ENCODE assay signal across 9 cellular contexts in genomic region chr1:72557446-72558049, GRCh38.
DNase-seq lines count a peak whose midpoint lies in the region; ATAC-seq and TF ChIP-seq lines count a peak whose summit lies in the region.
"Had no signal": no experiment of that assay in that cellular context is flagged by ENCODE, and none has a peak within 500 bp of the region (broad histone marks: within the 10 kb centered on the region; RNA-seq: fewer than 3 reads in every experiment).

No MANE protein-coding gene starts in this region.

- no peak overlapping the region for H3K27ac ChIP-seq in gastroesophageal sphincter

- H3K27me3 ChIP-seq in gastroesophageal sphincter = no peaks in the 10 kb centered on the region

- no peaks in the 10 kb centered on the region for H3K27me3 Mint-ChIP-seq in Calu3 (ENCODE audit: unreplicated experiment)
- H3K27me3 Mint-ChIP-seq: stimulated activated naive CD8-positive, alpha-beta T cell treated with anti-CD3 and anti-CD28 coated beads, Interleukin-15, Interleukin-2, amounts not matched to agents 100 ng/mL and 50 ng/mL, for 24 hours had no signal

- peaks cover 7% of the 10 kb centered on the region for H3K4me1 Mint-ChIP-seq in Calu3 (ENCODE audit: low read depth, unreplicated experiment)

- no peaks in the 10 kb centered on the region for H3K4me1 ChIP-seq in gastroesophageal sphincter

- intact Hi-C loops in Calu3 (cut with micrococcal nuclease; ENCODE audit: unreplicated experiment) = no loop called here

- DNase-seq in Calu3 = peak; percentile 36
- DNase-seq in HuH-7.5 (ENCODE audit: low spot score) = peak; percentile 1
- peak; percentile 20 for DNase-seq in astrocyte of the hippocampus (ENCODE audit: low read depth, low spot score)
- DNase-seq in medulla oblongata (ENCODE audit: extremely low spot score) = peak; percentile 38
- DNase-seq in GM10248 (ENCODE audit: extremely low spot score) = no peak

- BruUV-seq in Calu3 (replicated peaks; lab: Mats Ljungman, UMichigan) = no TSS peak

- H3K9me3 Mint-ChIP-seq in Calu3 (ENCODE audit: low read depth, unreplicated experiment) = peaks cover 6% of the 10 kb centered on the region
- H3K9me3 Mint-ChIP-seq: stimulated activated naive CD8-positive, alpha-beta T cell treated with anti-CD3 and anti-CD28 coated beads, Interleukin-15, Interleukin-2, amounts not matched to agents 100 ng/mL and 50 ng/mL, for 24 hours had no signal

- no peak overlapping the region for H3K4me3 Mint-ChIP-seq in Calu3 (ENCODE audit: low read depth, unreplicated experiment)
- H3K4me3 Mint-ChIP-seq: stimulated activated naive CD8-positive, alpha-beta T cell treated with anti-CD3 and anti-CD28 coated beads, Interleukin-15, Interleukin-2, amounts not matched to agents 100 ng/mL and 50 ng/mL, for 24 hours had no signal

- no peaks in the 10 kb centered on the region for H3K36me3 Mint-ChIP-seq in Calu3 (ENCODE audit: insufficient read depth, unreplicated experiment)

- no peaks in the 10 kb centered on the region for H3K9me3 ChIP-seq in gastroesophageal sphincter

- POLR2A ChIA-PET in GM10248 (lab: Yijun Ruan, JAX) = no interaction called here

- ATAC-seq in gastroesophageal sphincter (no peak), HG03457 (IDR thresholded peaks at IDR 0.05; ENCODE audit: unreplicated experiment) (no peak), HG03571 (IDR thresholded peaks at IDR 0.05; ENCODE audit: unreplicated experiment) (no peak)

- CTCF ChIA-PET in Calu3 (lab: Charles Lee) (interaction anchor here (0.6 to 1.2 kb wide), 3 partner anchors 12 to 272 kb away, joined by 3 to 4 read pairs (median 3); no protein-coding TSS in a partner anchor), GM10248 (lab: Yijun Ruan, JAX) (interaction anchor here (0.8 to 1.8 kb wide), 5 partner anchors 12 to 35 kb away, joined by 3 to 6 read pairs (median 4); no protein-coding TSS in a partner anchor)

- no peak overlapping the region for H3K4me3 ChIP-seq in gastroesophageal sphincter

- TF ChIP-seq EP300 in gastroesophageal sphincter (IDR thresholded peaks at IDR 0.05) = no peak

- no peak overlapping the region for H3K27ac Mint-ChIP-seq in Calu3 (ENCODE audit: unreplicated experiment)
- H3K27ac Mint-ChIP-seq: stimulated activated naive CD8-positive, alpha-beta T cell treated with anti-CD3 and anti-CD28 coated beads, Interleukin-15, Interleukin-2, amounts not matched to agents 100 ng/mL and 50 ng/mL, for 24 hours had no signal

- no peak for TF ChIP-seq POLR2A in gastroesophageal sphincter (IDR thresholded peaks at IDR 0.05)

- no peaks in the 10 kb centered on the region for H3K36me3 ChIP-seq in gastroesophageal sphincter

- TF ChIP-seq CTCF in Calu3 (IDR thresholded peaks at IDR 0.05; ENCODE audit: unreplicated experiment) = peak; percentile 21
- TF ChIP-seq CTCF in GM10248 (IDR thresholded peaks at IDR 0.05; ENCODE audit: control extremely low read depth, extremely low read depth, low read depth, missing control alignments) = no peak
- no peak for TF ChIP-seq CTCF in gastroesophageal sphincter (IDR thresholded peaks at IDR 0.05)

- 67 to 83% methylated on average over 1 of the region's 1 CpG for WGBS in gastroesophageal sphincter (ENCODE audit: low coverage in 1 of 2), 2 donors
